22 cellular contexts compared by ENCODE assay signal in genomic region chr4:8840006-8840793, GRCh38. TPM values are rescaled to one million over a fixed set of nuclear protein-coding genes. Genes with fewer than 3 reads are reported as not detected.
DNase-seq lines count a peak whose midpoint lies in the region; ATAC-seq and TF ChIP-seq lines count a peak whose summit lies in the region.
"Had no signal": no experiment of that assay in that cellular context is flagged by ENCODE, and none has a peak within 500 bp of the region (broad histone marks: within the 10 kb centered on the region; RNA-seq: fewer than 3 reads in every experiment).

No MANE protein-coding gene starts in this region.

- TF ChIP-seq CTCF in BE2C (IDR thresholded peaks at IDR 0.05; ENCODE audit: low read depth, low read length) (0 out of 2 replicates have a peak, but pooled peaks have one; percentile 17), endothelial cell (IDR thresholded peaks at IDR 0.05; ENCODE audit: unreplicated experiment) (peak; percentile 39)

- H3K4me3 ChIP-seq in BE2C (ENCODE audit: low read depth, low read length) (no peak overlapping the region), H7 (ENCODE audit: insufficient read depth, low read depth, low read length) (no peak overlapping the region)
- H3K4me3 ChIP-seq: smooth muscle cell had no signal

- H3K27me3 Mint-ChIP-seq in endothelial cell (ENCODE audit: unreplicated experiment), result peaks cover 2% of the 10 kb centered on the region
- peaks cover 6% of the 10 kb centered on the region for H3K27me3 Mint-ChIP-seq in activated T-helper 17 cell treated with anti-CD3 and anti-CD28 coated beads, Interleukin-2, amount 50 U/mL, for 72 hours

- H3K27ac Mint-ChIP-seq in endothelial cell (ENCODE audit: unreplicated experiment), result no peak overlapping the region
- H3K27ac Mint-ChIP-seq in activated T-helper 17 cell treated with anti-CD3 and anti-CD28 coated beads, Interleukin-2, amount 50 U/mL, for 72 hours, result no peak overlapping the region
- H3K27ac Mint-ChIP-seq: activated naive CD8-positive, alpha-beta T cell treated with anti-CD3 and anti-CD28 coated beads for 36 hours; CD8-positive, alpha-beta memory T cell; memory B cell; naive thymus-derived CD8-positive, alpha-beta T cell had no signal

- no peak for ATAC-seq in activated T-helper 17 cell treated with anti-CD3 and anti-CD28 coated beads, Interleukin-2, amount 50 U/mL, for 72 hours (replicated peaks)
- no peak for ATAC-seq in HG02610 (IDR thresholded peaks at IDR 0.05; ENCODE audit: unreplicated experiment)
- ATAC-seq: foreskin keratinocyte; naive thymus-derived CD8-positive, alpha-beta T cell had no signal

- no peaks in the 10 kb centered on the region for H3K9me3 Mint-ChIP-seq in endothelial cell (ENCODE audit: unreplicated experiment)
- no peaks in the 10 kb centered on the region for H3K9me3 Mint-ChIP-seq in activated T-helper 17 cell treated with anti-CD3 and anti-CD28 coated beads, Interleukin-2, amount 50 U/mL, for 72 hours
- H3K9me3 Mint-ChIP-seq: activated naive CD8-positive, alpha-beta T cell treated with anti-CD3 and anti-CD28 coated beads for 36 hours had no signal

- H3K36me3 ChIP-seq in BE2C (no peaks in the 10 kb centered on the region), H7 (replicated peaks; ENCODE audit: control insufficient read depth, insufficient read depth, low read length) (no peaks in the 10 kb centered on the region)
- H3K36me3 ChIP-seq: brain microvascular endothelial cell had no signal

- no peaks in the 10 kb centered on the region for H3K4me1 Mint-ChIP-seq in endothelial cell (ENCODE audit: unreplicated experiment)
- no peaks in the 10 kb centered on the region for H3K4me1 Mint-ChIP-seq in activated T-helper 17 cell treated with anti-CD3 and anti-CD28 coated beads, Interleukin-2, amount 50 U/mL, for 72 hours
- H3K4me1 Mint-ChIP-seq: activated naive CD8-positive, alpha-beta T cell treated with anti-CD3 and anti-CD28 coated beads for 36 hours; CD8-positive, alpha-beta memory T cell; memory B cell had no signal

- no peaks in the 10 kb centered on the region for H3K36me3 Mint-ChIP-seq in endothelial cell (ENCODE audit: low read depth, unreplicated experiment)
- no peaks in the 10 kb centered on the region for H3K36me3 Mint-ChIP-seq in activated T-helper 17 cell treated with anti-CD3 and anti-CD28 coated beads, Interleukin-2, amount 50 U/mL, for 72 hours (ENCODE audit: low read depth)
- H3K36me3 Mint-ChIP-seq: activated naive CD8-positive, alpha-beta T cell treated with anti-CD3 and anti-CD28 coated beads for 36 hours; CD8-positive, alpha-beta memory T cell; memory B cell had no signal

- peaks cover 8% of the 10 kb centered on the region for H3K4me1 ChIP-seq in BE2C
- H3K4me1 ChIP-seq: foreskin keratinocyte had no signal

- DNase-seq in BE2C (no peak), H7 (peak; percentile 73), endothelial cell (ENCODE audit: low spot score) (no peak), posterior vena cava (ENCODE audit: low spot score) (peak; percentile 70), NCI-H1417 treated with DMSO at 0.1 percent for 48 hours (lab: John Stamatoyannopoulos, UW) (no peak)
- DNase-seq: activated CD4-positive, alpha-beta T cell treated with anti-CD3 and anti-CD28 coated beads, Interleukin-2, amount 50 U/mL, for 48 hours; activated naive CD8-positive, alpha-beta T cell treated with anti-CD3 and anti-CD28 coated beads for 36 hours; activated T-cell treated with anti-CD3 and anti-CD28 coated beads, Interleukin-2, amount 50 U/mL, for 48 hours; brain microvascular endothelial cell; DMS79; foreskin keratinocyte; hypothalamus; KG1; NCI-H2107; NCI-H524 had no signal

- no peak overlapping the region for H3K4me3 Mint-ChIP-seq in endothelial cell (ENCODE audit: unreplicated experiment)
- H3K4me3 Mint-ChIP-seq in activated T-helper 17 cell treated with anti-CD3 and anti-CD28 coated beads, Interleukin-2, amount 50 U/mL, for 72 hours, result no peak overlapping the region
- H3K4me3 Mint-ChIP-seq: activated naive CD8-positive, alpha-beta T cell treated with anti-CD3 and anti-CD28 coated beads for 36 hours; CD8-positive, alpha-beta memory T cell; memory B cell; naive thymus-derived CD8-positive, alpha-beta T cell had no signal

- H3K27me3 ChIP-seq in BE2C (no peaks in the 10 kb centered on the region), H7 (ENCODE audit: control insufficient read depth, insufficient read depth, low read length) (no peaks in the 10 kb centered on the region)
- H3K27me3 ChIP-seq: brain microvascular endothelial cell, foreskin keratinocyte had no signal

- intact Hi-C loops in posterior vena cava (cut with DNase I), result no loop called here

- no peaks in the 10 kb centered on the region for H3K9me3 ChIP-seq in BE2C

RNA-seq across cellular contexts. Expression of gene HMX1, which starts 31.4 kb away (rescaled TPM):
- polyA plus RNA-seq in BE2C (2012; ENCODE audit: insufficient read depth, insufficient read length, low read depth), result 31.2 TPM
- total RNA-seq in H7 (2014; rRNA removed; shearing (Covaris generic)), result 2.0 and 4.4 TPM in 2 replicates
- not detected for total RNA-seq in endothelial cell (ENCODE audit: unreplicated experiment)
- total RNA-seq in posterior vena cava, result under 1 TPM in 1 of 2 donors, not detected in 1; 0.19 TPM
- total RNA-seq in activated T-helper 17 cell treated with anti-CD3 and anti-CD28 coated beads, Interleukin-2, amount 50 U/mL, for 72 hours, result not detected
- total RNA-seq: activated naive CD8-positive, alpha-beta T cell treated with anti-CD3 and anti-CD28 coated beads for 36 hours; CD8-positive, alpha-beta memory T cell; foreskin keratinocyte; kidney epithelial cell; naive thymus-derived CD8-positive, alpha-beta T cell; smooth muscle cell had no signal
- polyA plus RNA-seq: CD8-positive, alpha-beta memory T cell; foreskin keratinocyte; naive thymus-derived CD8-positive, alpha-beta T cell; smooth muscle cell had no signal

Comparison
In these comparisons a context has a peak if more than half of its experiments do, and no peak if none do; other contexts are left out.
1. DNase-seq: peak in H7 (single experiment) and posterior vena cava (single experiment); none in BE2C (single experiment), endothelial cell (single experiment) and NCI-H1417 treated with DMSO at 0.1 percent for 48 hours (single experiment).